In the genomic region with DNA sequence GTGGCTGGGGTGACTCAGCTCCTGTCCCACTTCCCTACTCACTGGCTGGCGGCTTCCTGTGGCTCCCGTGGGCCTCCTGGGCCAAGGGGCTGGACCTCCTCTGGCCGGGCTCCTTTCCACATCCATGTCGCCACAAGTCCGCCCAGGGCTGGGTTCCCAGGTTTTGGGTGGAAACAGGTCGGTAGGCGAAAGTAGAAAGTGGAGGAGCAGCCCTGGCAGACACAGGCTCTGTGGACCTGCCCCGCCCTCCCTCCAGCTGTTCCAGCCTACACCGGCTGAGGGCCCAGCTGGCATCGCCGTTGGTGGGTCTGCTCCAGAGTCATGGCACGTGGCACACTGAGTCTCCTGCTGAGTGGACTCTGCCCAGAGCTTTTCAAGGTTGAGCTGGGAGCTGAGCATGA, we compare ENCODE assay signal across 13 cellular contexts. TPM values are rescaled to one million over a fixed set of nuclear protein-coding genes. Genes with fewer than 3 reads are reported as not detected.
DNase-seq lines count a peak whose midpoint lies in the region; ATAC-seq and TF ChIP-seq lines count a peak whose summit lies in the region.
"Had no signal": no experiment of that assay in that cellular context is flagged by ENCODE, and none has a peak within 500 bp of the region (broad histone marks: within the 10 kb centered on the region; RNA-seq: fewer than 3 reads in every experiment).

No MANE protein-coding gene starts in this region.

- no peak for TF ChIP-seq POLR2A in stomach (IDR thresholded peaks at IDR 0.05)

- peak overlapping the region; percentile 28 to 65 (median 43) for H3K27ac ChIP-seq in stomach
- H3K27ac ChIP-seq: cardiac muscle cell, ovary had no signal

- peaks cover 0 to 17% (median 11%) of the 10 kb centered on the region in 4 donors for H3K36me3 ChIP-seq in stomach
- H3K36me3 ChIP-seq: cardiac muscle cell, ovary had no signal

- H3K9me3 ChIP-seq in stomach = no peaks in the 10 kb centered on the region
- H3K9me3 ChIP-seq: ovary had no signal

- no peak for TF ChIP-seq EP300 in stomach (IDR thresholded peaks at IDR 0.05)

- peak; percentile 28 for DNase-seq in HT1080 (ENCODE audit: low read depth)
- peak; percentile 47 for DNase-seq in astrocyte of the hippocampus (ENCODE audit: low read depth, low spot score)
- peak; percentile 44 for DNase-seq in kidney tubule cell (ENCODE audit: low spot score)
- DNase-seq in stomach = peak; percentile 81
- DNase-seq in GM10266 (ENCODE audit: extremely low spot score) = no peak
- DNase-seq in activated effector memory CD4-positive, alpha-beta T cell treated with anti-CD3 and anti-CD28 coated beads, Interleukin-2, amount 50 U/mL, for 16 hours = no peak
- no peak for DNase-seq in stimulated activated CD4-positive, alpha-beta T cell treated with anti-CD3 and anti-CD28 coated beads, Interleukin-1b, Interleukin-23, amount 100 ng/mL, for 48 hours
- DNase-seq: activated T-cell treated with anti-CD3 and anti-CD28 coated beads, Interleukin-2, amount 50 U/mL, for 1 hour; NCI-H2227 treated with DMSO at 0.1 percent for 48 hours; WERI-Rb-1 had no signal

- H3K4me3 ChIP-seq in stomach = no peak overlapping the region
- H3K4me3 ChIP-seq: cardiac muscle cell, ovary had no signal

- WGBS in stomach, 5 donors = 25 to 49% (median 35%) methylated on average over 8 to 12 of the region's 12 CpGs

- no peaks in the 10 kb centered on the region for H3K27me3 ChIP-seq in stomach
- H3K27me3 ChIP-seq: cardiac muscle cell, ovary had no signal

- peaks cover 83 to 97% (median 89%) of the 10 kb centered on the region in 4 donors for H3K4me1 ChIP-seq in stomach

- ATAC-seq in HG03432 (IDR thresholded peaks at IDR 0.05; ENCODE audit: unreplicated experiment) = no peak

- intact Hi-C loops in stomach (cut with DNase I; ENCODE audit: low total_unique reads) = no loop called here

- no peak for TF ChIP-seq CTCF in stomach (IDR thresholded peaks at IDR 0.05)
- no peak for TF ChIP-seq CTCF in GM10266 (IDR thresholded peaks at IDR 0.05; ENCODE audit: control insufficient read depth, insufficient read depth, low read depth, missing control alignments)

RNA-seq across cellular contexts. Expression of a gene that starts 28.7 kb away (rescaled TPM):
- 6.3 and 10.1 TPM in 2 replicates for total RNA-seq in HT1080 (2014; rRNA removed; shearing (Covaris generic))
- 4.2 and 5.0 TPM in 2 replicates for polyA plus RNA-seq in HT1080 (2015; cell fraction: cytosol; rRNA removed)
- polyA plus RNA-seq in HT1080 (2015; cell fraction: nucleus; rRNA removed) = 9.8 and 14.4 TPM in 2 replicates
- total RNA-seq in stomach = 100 to 1,000 TPM in 4 of 5 donors, 10 to 100 TPM in 1; 58.2 to 294 (median 141) TPM
- 10 to 100 TPM; 11.8 to 21.1 (median 12.9) TPM for polyA plus RNA-seq in stomach

RNA-seq across cellular contexts. Expression of a gene that starts 47.0 kb away (rescaled TPM):
- 40.1 and 44.1 TPM in 2 replicates for total RNA-seq in HT1080 (2014; rRNA removed; shearing (Covaris generic))
- polyA plus RNA-seq in HT1080 (2015; cell fraction: cytosol; rRNA removed) = 23.6 and 30.9 TPM in 2 replicates
- polyA plus RNA-seq in HT1080 (2015; cell fraction: nucleus; rRNA removed) = 10.0 and 10.4 TPM in 2 replicates
- 1 to 10 TPM in 3 of 5 donors, under 1 TPM in 1, not detected in 1; 0.87 to 2.0 (median 1.9) TPM for total RNA-seq in stomach
- 1 to 10 TPM; 1.5 to 3.6 (median 2.9) TPM for polyA plus RNA-seq in stomach

Comparison
In these comparisons a context has a peak if more than half of its experiments do, and no peak if none do; other contexts are left out.
1. DNase-seq: peak in HT1080 (single experiment), astrocyte of the hippocampus (single experiment), kidney tubule cell (single experiment) and stomach (single experiment); none in GM10266 (single experiment), activated effector memory CD4-positive, alpha-beta T cell treated with anti-CD3 and anti-CD28 coated beads, Interleukin-2, amount 50 U/mL, for 16 hours (single experiment) and stimulated activated CD4-positive, alpha-beta T cell treated with anti-CD3 and anti-CD28 coated beads, Interleukin-1b, Interleukin-23, amount 100 ng/mL, for 48 hours (single experiment).
2. RNA of a gene that starts 47.0 kb away (total RNA-seq): 40.1 to 44.1 TPM in HT1080; 0.87 to 2.0 TPM in stomach; every median in the first group is over 10 times any median in the second.